1 cellular context compared by ENCODE assay signal in genomic region chr16:73060948-73061495, GRCh38.
TF ChIP-seq lines count a peak whose summit lies in the region.

No MANE protein-coding gene starts in this region.

TF ChIP-seq in IMR-90, 13 proteins besides CTCF, POLR2A, EP300 and RAD21:
- TF ChIP-seq, protein P1, sequence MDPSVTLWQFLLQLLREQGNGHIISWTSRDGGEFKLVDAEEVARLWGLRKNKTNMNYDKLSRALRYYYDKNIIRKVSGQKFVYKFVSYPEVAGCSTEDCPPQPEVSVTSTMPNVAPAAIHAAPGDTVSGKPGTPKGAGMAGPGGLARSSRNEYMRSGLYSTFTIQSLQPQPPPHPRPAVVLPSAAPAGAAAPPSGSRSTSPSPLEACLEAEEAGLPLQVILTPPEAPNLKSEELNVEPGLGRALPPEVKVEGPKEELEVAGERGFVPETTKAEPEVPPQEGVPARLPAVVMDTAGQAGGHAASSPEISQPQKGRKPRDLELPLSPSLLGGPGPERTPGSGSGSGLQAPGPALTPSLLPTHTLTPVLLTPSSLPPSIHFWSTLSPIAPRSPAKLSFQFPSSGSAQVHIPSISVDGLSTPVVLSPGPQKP (IDR thresholded peaks at IDR 0.05; ENCODE audit: borderline replicate concordance, low read depth, low read length), result no peak
- TF ChIP-seq BHLHE40 (IDR thresholded peaks at IDR 0.05; ENCODE audit: low read depth, low read length) (no peak), FOS (IDR thresholded peaks at IDR 0.05; ENCODE audit: low read depth, low read length) (no peak), CHD1 (IDR thresholded peaks at IDR 0.05; ENCODE audit: low read depth, low read length) (no peak), CEBPB (IDR thresholded peaks at IDR 0.05; ENCODE audit: low read depth, low read length) (no peak), RCOR1 (IDR thresholded peaks at IDR 0.05; ENCODE audit: insufficient replicate concordance, low read length) (no peak), SMC3 (IDR thresholded peaks at IDR 0.05; ENCODE audit: low read depth, low read length) (no peak), NFE2L2 (IDR thresholded peaks at IDR 0.05; ENCODE audit: low read depth, low read length) (no peak)
- TF ChIP-seq, protein P2, sequence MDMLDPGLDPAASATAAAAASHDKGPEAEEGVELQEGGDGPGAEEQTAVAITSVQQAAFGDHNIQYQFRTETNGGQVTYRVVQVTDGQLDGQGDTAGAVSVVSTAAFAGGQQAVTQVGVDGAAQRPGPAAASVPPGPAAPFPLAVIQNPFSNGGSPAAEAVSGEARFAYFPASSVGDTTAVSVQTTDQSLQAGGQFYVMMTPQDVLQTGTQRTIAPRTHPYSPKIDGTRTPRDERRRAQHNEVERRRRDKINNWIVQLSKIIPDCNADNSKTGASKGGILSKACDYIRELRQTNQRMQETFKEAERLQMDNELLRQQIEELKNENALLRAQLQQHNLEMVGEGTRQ (IDR thresholded peaks at IDR 0.05; ENCODE audit: low read depth, low read length), result no peak
